In the genomic region with DNA sequence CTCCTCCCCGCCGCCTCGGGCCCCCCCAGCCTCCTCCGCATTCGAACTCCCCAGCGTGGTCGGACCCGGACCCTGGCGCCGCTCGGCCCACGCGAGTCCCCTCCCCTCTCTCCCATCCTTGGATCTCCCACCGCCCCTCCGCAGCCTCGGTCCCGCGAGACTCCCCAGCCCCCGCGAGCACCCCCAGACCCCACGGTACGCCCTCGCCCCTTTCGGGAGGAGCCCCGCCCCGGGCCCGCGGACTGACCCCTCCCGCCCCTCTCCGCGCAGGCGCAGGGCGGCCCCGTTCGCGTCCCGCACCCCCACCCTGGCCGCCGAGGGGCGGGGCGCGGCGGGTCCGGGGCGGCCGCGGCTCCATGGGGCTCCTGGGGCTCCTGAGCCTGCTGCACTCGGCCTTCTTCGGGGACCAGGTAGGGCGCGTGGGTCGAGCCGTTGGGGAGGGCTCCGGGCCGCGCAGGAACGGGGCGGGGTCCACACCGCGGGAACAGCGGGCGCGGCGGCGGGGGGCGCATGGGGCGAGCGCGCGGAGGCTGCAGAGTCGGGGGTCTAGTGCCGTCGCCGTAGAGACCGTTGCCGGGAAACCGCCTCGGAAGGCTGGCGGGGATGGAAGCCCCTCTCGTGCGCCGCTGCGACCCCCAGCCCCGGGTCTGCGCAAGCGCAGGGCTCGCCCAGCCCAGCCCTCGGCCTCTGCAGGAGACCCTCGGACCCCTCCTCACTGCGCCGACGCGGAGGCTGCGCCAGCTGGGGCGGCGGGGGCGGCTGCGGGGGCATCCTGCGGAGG, we compare ENCODE assay signal across 1 cellular context.
TF ChIP-seq lines count a peak whose summit lies in the region.

No MANE protein-coding gene starts in this region.

TF ChIP-seq in GM23338, 12 proteins besides CTCF, POLR2A, EP300 and RAD21 (continued from another document):
- no peak for TF ChIP-seq STAT1 (IDR thresholded peaks at IDR 0.05; ENCODE audit: unreplicated experiment)
- TF ChIP-seq POLR2AphosphoS5 (IDR thresholded peaks at IDR 0.05; ENCODE audit: low read depth): no peak
- no peak for TF ChIP-seq ZNF462 (CRISPR knock-in tag; IDR thresholded peaks at IDR 0.05)
- no peak for TF ChIP-seq JUNB (IDR thresholded peaks at IDR 0.05; ENCODE audit: unreplicated experiment)
- no peak for TF ChIP-seq ETS1 (IDR thresholded peaks at IDR 0.05)
